ENCODE assay signal across 1 cellular context in genomic region chrX:65688403-65688881, GRCh38.
TF ChIP-seq lines count a peak whose summit lies in the region.

No MANE protein-coding gene starts in this region.

TF ChIP-seq in GM12878, 131 proteins besides CTCF, POLR2A, EP300 and RAD21 (continued from another document):
- TF ChIP-seq RB1 (IDR thresholded peaks at IDR 0.05; ENCODE audit: borderline replicate concordance), result no peak
- TF ChIP-seq, protein P1, sequence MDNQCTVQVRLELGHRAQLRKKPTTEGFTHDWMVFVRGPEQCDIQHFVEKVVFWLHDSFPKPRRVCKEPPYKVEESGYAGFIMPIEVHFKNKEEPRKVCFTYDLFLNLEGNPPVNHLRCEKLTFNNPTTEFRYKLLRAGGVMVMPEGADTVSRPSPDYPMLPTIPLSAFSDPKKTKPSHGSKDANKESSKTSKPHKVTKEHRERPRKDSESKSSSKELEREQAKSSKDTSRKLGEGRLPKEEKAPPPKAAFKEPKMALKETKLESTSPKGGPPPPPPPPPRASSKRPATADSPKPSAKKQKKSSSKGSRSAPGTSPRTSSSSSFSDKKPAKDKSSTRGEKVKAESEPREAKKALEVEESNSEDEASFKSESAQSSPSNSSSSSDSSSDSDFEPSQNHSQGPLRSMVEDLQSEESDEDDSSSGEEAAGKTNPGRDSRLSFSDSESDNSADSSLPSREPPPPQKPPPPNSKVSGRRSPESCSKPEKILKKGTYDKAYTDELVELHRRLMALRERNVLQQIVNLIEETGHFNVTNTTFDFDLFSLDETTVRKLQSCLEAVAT (IDR thresholded peaks at IDR 0.05), result no peak
- no peak for TF ChIP-seq MYB (IDR thresholded peaks at IDR 0.05; ENCODE audit: borderline replicate concordance, low read depth, low read length)
- TF ChIP-seq CBX3 (IDR thresholded peaks at IDR 0.05; ENCODE audit: borderline replicate concordance, low read depth), result no peak
- peak; percentile 26; the same call in 1 of the 2 replicates for TF ChIP-seq CREB1 (IDR thresholded peaks at IDR 0.05; ENCODE audit: low read depth)
- TF ChIP-seq CBX5 (IDR thresholded peaks at IDR 0.05; ENCODE audit: low read depth), result 0 out of 2 replicates have a peak, but pooled peaks have one; percentile 50
- no peak for TF ChIP-seq ELK1 (IDR thresholded peaks at IDR 0.05; ENCODE audit: low read depth, low read length)
- no peak for TF ChIP-seq TCF3 (IDR thresholded peaks at IDR 0.05; ENCODE audit: borderline replicate concordance, insufficient read depth, low read depth, low read length)
- peak; percentile 32; the same call in 1 of the 2 replicates for TF ChIP-seq IKZF1 (conservative IDR thresholded peaks at IDR 0.05)
- TF ChIP-seq, protein P2, sequence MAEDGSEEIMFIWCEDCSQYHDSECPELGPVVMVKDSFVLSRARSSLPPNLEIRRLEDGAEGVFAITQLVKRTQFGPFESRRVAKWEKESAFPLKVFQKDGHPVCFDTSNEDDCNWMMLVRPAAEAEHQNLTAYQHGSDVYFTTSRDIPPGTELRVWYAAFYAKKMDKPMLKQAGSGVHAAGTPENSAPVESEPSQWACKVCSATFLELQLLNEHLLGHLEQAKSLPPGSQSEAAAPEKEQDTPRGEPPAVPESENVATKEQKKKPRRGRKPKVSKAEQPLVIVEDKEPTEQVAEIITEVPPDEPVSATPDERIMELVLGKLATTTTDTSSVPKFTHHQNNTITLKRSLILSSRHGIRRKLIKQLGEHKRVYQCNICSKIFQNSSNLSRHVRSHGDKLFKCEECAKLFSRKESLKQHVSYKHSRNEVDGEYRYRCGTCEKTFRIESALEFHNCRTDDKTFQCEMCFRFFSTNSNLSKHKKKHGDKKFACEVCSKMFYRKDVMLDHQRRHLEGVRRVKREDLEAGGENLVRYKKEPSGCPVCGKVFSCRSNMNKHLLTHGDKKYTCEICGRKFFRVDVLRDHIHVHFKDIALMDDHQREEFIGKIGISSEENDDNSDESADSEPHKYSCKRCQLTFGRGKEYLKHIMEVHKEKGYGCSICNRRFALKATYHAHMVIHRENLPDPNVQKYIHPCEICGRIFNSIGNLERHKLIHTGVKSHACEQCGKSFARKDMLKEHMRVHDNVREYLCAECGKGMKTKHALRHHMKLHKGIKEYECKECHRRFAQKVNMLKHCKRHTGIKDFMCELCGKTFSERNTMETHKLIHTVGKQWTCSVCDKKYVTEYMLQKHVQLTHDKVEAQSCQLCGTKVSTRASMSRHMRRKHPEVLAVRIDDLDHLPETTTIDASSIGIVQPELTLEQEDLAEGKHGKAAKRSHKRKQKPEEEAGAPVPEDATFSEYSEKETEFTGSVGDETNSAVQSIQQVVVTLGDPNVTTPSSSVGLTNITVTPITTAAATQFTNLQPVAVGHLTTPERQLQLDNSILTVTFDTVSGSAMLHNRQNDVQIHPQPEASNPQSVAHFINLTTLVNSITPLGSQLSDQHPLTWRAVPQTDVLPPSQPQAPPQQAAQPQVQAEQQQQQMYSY (CRISPR knock-in tag; IDR thresholded peaks at IDR 0.05), result no peak
- TF ChIP-seq, protein P3, sequence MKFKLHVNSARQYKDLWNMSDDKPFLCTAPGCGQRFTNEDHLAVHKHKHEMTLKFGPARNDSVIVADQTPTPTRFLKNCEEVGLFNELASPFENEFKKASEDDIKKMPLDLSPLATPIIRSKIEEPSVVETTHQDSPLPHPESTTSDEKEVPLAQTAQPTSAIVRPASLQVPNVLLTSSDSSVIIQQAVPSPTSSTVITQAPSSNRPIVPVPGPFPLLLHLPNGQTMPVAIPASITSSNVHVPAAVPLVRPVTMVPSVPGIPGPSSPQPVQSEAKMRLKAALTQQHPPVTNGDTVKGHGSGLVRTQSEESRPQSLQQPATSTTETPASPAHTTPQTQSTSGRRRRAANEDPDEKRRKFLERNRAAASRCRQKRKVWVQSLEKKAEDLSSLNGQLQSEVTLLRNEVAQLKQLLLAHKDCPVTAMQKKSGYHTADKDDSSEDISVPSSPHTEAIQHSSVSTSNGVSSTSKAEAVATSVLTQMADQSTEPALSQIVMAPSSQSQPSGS (IDR thresholded peaks at IDR 0.05; ENCODE audit: low read length), result peak; percentile 13; the same call in 1 of the 2 replicates
- no peak for TF ChIP-seq ESRRA (IDR thresholded peaks at IDR 0.05; ENCODE audit: low read length)
- TF ChIP-seq ZZZ3 (IDR thresholded peaks at IDR 0.05; ENCODE audit: control insufficient read depth, insufficient read length, low read depth), result no peak
- peak; percentile 73 for TF ChIP-seq RUNX3 (IDR thresholded peaks at IDR 0.05; ENCODE audit: low read length)
- no peak for TF ChIP-seq ZNF207 (IDR thresholded peaks at IDR 0.05; ENCODE audit: borderline replicate concordance)
